19 cellular contexts compared by ENCODE assay signal in genomic region chr3:171176244-171176925, GRCh38.
A peak's percentile ranks its signal among the peaks of the same experiment; 100 is the strongest.
DNase-seq lines count a peak whose midpoint lies in the region; ATAC-seq and TF ChIP-seq lines count a peak whose summit lies in the region.
"Had no signal": no experiment of that assay in that cellular context is flagged by ENCODE, and none has a peak within 500 bp of the region (broad histone marks: within the 10 kb centered on the region; RNA-seq: fewer than 3 reads in every experiment).

No MANE protein-coding gene starts in this region.

- H4K20me1 ChIP-seq in hepatocyte (ENCODE audit: insufficient read depth, poor library complexity, severe bottlenecking), result no peaks in the 10 kb centered on the region

- 83% methylated on average over 5 of the region's 5 CpGs for WGBS in hepatocyte (ENCODE audit: low lambda C conversion rate, missing lambda C conversion rate)

- no peak for TF ChIP-seq POLR2A in gastrocnemius medialis (IDR thresholded peaks at IDR 0.05)

- no peak for TF ChIP-seq CTCF in ascending aorta (IDR thresholded peaks at IDR 0.05)
- no peak for TF ChIP-seq CTCF in hepatocyte (IDR thresholded peaks at IDR 0.05; ENCODE audit: poor library complexity)
- TF ChIP-seq CTCF in gastrocnemius medialis (IDR thresholded peaks at IDR 0.05 in 4 of 5, conservative IDR thresholded peaks at IDR 0.05 in 1 of 5), result no peak

- H3K9me3 Mint-ChIP-seq in CD4-positive, CD25-positive, alpha-beta regulatory T cell, result peaks cover 0 to 2% (median 0%) of the 10 kb centered on the region in 7 donors
- H3K9me3 Mint-ChIP-seq: activated naive CD4-positive, alpha-beta T cell treated with anti-CD3 and anti-CD28 coated beads, Interleukin-2, amount 50 U/mL, for 24 hours; CD4-positive, alpha-beta T cell had no signal

- peaks cover 51% of the 10 kb centered on the region for H3K36me3 ChIP-seq in CD4-positive, CD25-positive, alpha-beta regulatory T cell (ENCODE audit: control insufficient read depth, insufficient read depth, low read length)
- H3K36me3 ChIP-seq in ascending aorta, result no peaks in the 10 kb centered on the region
- H3K36me3 ChIP-seq in hepatocyte (replicated peaks; ENCODE audit: insufficient read depth, low read depth), result no peaks in the 10 kb centered on the region
- no peaks in the 10 kb centered on the region for H3K36me3 ChIP-seq in gastrocnemius medialis
- H3K36me3 ChIP-seq in SJCRH30, result no peaks in the 10 kb centered on the region

- no peak for ATAC-seq in CD4-positive, CD25-positive, alpha-beta regulatory T cell (ENCODE audit: low read depth in 2 of 2)
- peak; percentile 61 to 63 for ATAC-seq in gastrocnemius medialis
- ATAC-seq in HG02840 (IDR thresholded peaks at IDR 0.05; ENCODE audit: low FRiP score, unreplicated experiment), result no peak
- ATAC-seq: K562, Panc1 had no signal

- in situ Hi-C loops in gastrocnemius medialis (cut with MboI; ENCODE audit: low sequenced_read_pairs in 4 of 4), result loop anchor here in 2 of 4 donors (25.0 kb wide), 1 partner anchor 286 kb away; the partner anchor contains the start of gene TNIK (in 2 of the 2)

- no peak overlapping the region for H3K27ac ChIP-seq in CD4-positive, CD25-positive, alpha-beta regulatory T cell (ENCODE audit: insufficient read depth, low read length, poor library complexity, severe bottlenecking)
- peak overlapping the region; percentile 32 to 38 for H3K27ac ChIP-seq in ascending aorta
- no peak overlapping the region for H3K27ac ChIP-seq in hepatocyte
- H3K27ac ChIP-seq in gastrocnemius medialis, result peak overlapping the region; percentile 82 to 90 (median 82)
- no peak overlapping the region for H3K27ac ChIP-seq in SJCRH30

- H3K27me3 Mint-ChIP-seq in CD4-positive, CD25-positive, alpha-beta regulatory T cell, result no peaks in the 10 kb centered on the region
- H3K27me3 Mint-ChIP-seq: activated naive CD4-positive, alpha-beta T cell treated with anti-CD3 and anti-CD28 coated beads, Interleukin-2, amount 50 U/mL, for 24 hours; CD4-positive, alpha-beta T cell had no signal

- intact Hi-C loops in ascending aorta (cut with DNase I), result no loop called here
- intact Hi-C loops in gastrocnemius medialis (cut with DNase I; ENCODE audit: low total_unique reads), result loop anchor here (5.0 kb wide), 1 partner anchor 156 kb away; no protein-coding TSS in a partner anchor

- H3K36me3 Mint-ChIP-seq in CD4-positive, CD25-positive, alpha-beta regulatory T cell, result peaks cover 48% of the 10 kb centered on the region

- no peak overlapping the region for H3K4me3 Mint-ChIP-seq in CD4-positive, CD25-positive, alpha-beta regulatory T cell
- H3K4me3 Mint-ChIP-seq: activated naive CD4-positive, alpha-beta T cell treated with anti-CD3 and anti-CD28 coated beads, Interleukin-2, amount 50 U/mL, for 24 hours; CD4-positive, alpha-beta T cell had no signal

- no peak overlapping the region for H2AFZ ChIP-seq in hepatocyte

- DNase-seq in CD4-positive, CD25-positive, alpha-beta regulatory T cell, result no peak
- DNase-seq in ascending aorta (ENCODE audit: low spot score in 2 of 2) (no peak), hepatocyte (ENCODE audit: low spot score) (no peak), gastrocnemius medialis (peak; percentile 20 to 30), activated gamma-delta T cell (lab: John Stamatoyannopoulos, UW) (no peak), inferior parietal cortex (ENCODE audit: extremely low spot score) (no peak), SJCRH30 (no peak)
- DNase-seq: ACHN; CD4-positive, alpha-beta T cell; DMS79; hypothalamus; kidney glomerular epithelial cell; NCI-H2081; NCI-H774; spleen had no signal

- no peaks in the 10 kb centered on the region for H3K9me2 ChIP-seq in hepatocyte (replicated peaks; ENCODE audit: insufficient read depth)

- peak overlapping the region in 2 of 3 donors; percentile 55 to 79 for H3K27ac Mint-ChIP-seq in CD4-positive, CD25-positive, alpha-beta regulatory T cell
- H3K27ac Mint-ChIP-seq: activated naive CD4-positive, alpha-beta T cell treated with anti-CD3 and anti-CD28 coated beads, Interleukin-2, amount 50 U/mL, for 24 hours; CD4-positive, alpha-beta T cell had no signal

- H3K4me1 ChIP-seq in CD4-positive, CD25-positive, alpha-beta regulatory T cell (ENCODE audit: control insufficient read depth, insufficient read depth, low read length, poor library complexity, severe bottlenecking), result no peaks in the 10 kb centered on the region
- H3K4me1 ChIP-seq in ascending aorta (peaks cover 0 to 6% of the 10 kb centered on the region in 2 donors), hepatocyte (ENCODE audit: insufficient read depth) (peaks cover 15% of the 10 kb centered on the region), gastrocnemius medialis (peaks cover 20 to 25% of the 10 kb centered on the region in 2 donors), SJCRH30 (no peaks in the 10 kb centered on the region)

- H3K9me3 ChIP-seq in CD4-positive, CD25-positive, alpha-beta regulatory T cell (ENCODE audit: control insufficient read depth in 2 of 2, low read length in 2 of 2), result no peaks in the 10 kb centered on the region
- H3K9me3 ChIP-seq in ascending aorta, result no peaks in the 10 kb centered on the region
- H3K9me3 ChIP-seq in hepatocyte (ENCODE audit: low read depth), result no peaks in the 10 kb centered on the region
- H3K9me3 ChIP-seq in gastrocnemius medialis, result no peaks in the 10 kb centered on the region
- no peaks in the 10 kb centered on the region for H3K9me3 ChIP-seq in SJCRH30 (replicated peaks)
- H3K9me3 ChIP-seq: spleen had no signal

- no peaks in the 10 kb centered on the region for H3K27me3 ChIP-seq in CD4-positive, CD25-positive, alpha-beta regulatory T cell (ENCODE audit: control insufficient read depth, insufficient read depth, low read length)
- H3K27me3 ChIP-seq in ascending aorta (no peaks in the 10 kb centered on the region), hepatocyte (no peaks in the 10 kb centered on the region), gastrocnemius medialis (no peaks in the 10 kb centered on the region), SJCRH30 (no peaks in the 10 kb centered on the region)
- H3K27me3 ChIP-seq: spleen had no signal

- no peak overlapping the region for H3K4me3 ChIP-seq in CD4-positive, CD25-positive, alpha-beta regulatory T cell (ENCODE audit: low read depth, low read length)
- H3K4me3 ChIP-seq in ascending aorta, result peak overlapping the region; percentile 34 to 43
- H3K4me3 ChIP-seq in hepatocyte, result no peak overlapping the region
- H3K4me3 ChIP-seq in gastrocnemius medialis, result peak overlapping the region; percentile 47 to 52 (median 51)
- H3K4me3 ChIP-seq in SJCRH30, result no peak overlapping the region
- H3K4me3 ChIP-seq: K562, spleen had no signal

- peak overlapping the region; percentile 30 for H3K4me2 ChIP-seq in hepatocyte

- no peaks in the 10 kb centered on the region for H3K79me2 ChIP-seq in hepatocyte

- peaks cover 11 to 34% (median 19%) of the 10 kb centered on the region in 4 donors for H3K4me1 Mint-ChIP-seq in CD4-positive, CD25-positive, alpha-beta regulatory T cell

Comparison
In these comparisons a context has a peak if more than half of its experiments do, and no peak if none do; other contexts are left out.
1. ATAC-seq: peak in gastrocnemius medialis (2 of 2); none in CD4-positive, CD25-positive, alpha-beta regulatory T cell (0 of 2) and HG02840 (single experiment).
2. DNase-seq: peak in gastrocnemius medialis (2 of 2); none in CD4-positive, CD25-positive, alpha-beta regulatory T cell (0 of 3), ascending aorta (0 of 2), hepatocyte (single experiment), activated gamma-delta T cell (single experiment), inferior parietal cortex (single experiment) and SJCRH30 (0 of 2).
3. H3K27ac ChIP-seq: peak in ascending aorta (2 of 2) and gastrocnemius medialis (4 of 4); none in CD4-positive, CD25-positive, alpha-beta regulatory T cell (single experiment), hepatocyte (single experiment) and SJCRH30 (single experiment).
4. H3K4me3 ChIP-seq: peak in ascending aorta (2 of 2) and gastrocnemius medialis (4 of 4); none in CD4-positive, CD25-positive, alpha-beta regulatory T cell (single experiment), hepatocyte (single experiment) and SJCRH30 (single experiment).